Comparison of ENCODE assay signal across 16 cellular contexts in the genomic region with DNA sequence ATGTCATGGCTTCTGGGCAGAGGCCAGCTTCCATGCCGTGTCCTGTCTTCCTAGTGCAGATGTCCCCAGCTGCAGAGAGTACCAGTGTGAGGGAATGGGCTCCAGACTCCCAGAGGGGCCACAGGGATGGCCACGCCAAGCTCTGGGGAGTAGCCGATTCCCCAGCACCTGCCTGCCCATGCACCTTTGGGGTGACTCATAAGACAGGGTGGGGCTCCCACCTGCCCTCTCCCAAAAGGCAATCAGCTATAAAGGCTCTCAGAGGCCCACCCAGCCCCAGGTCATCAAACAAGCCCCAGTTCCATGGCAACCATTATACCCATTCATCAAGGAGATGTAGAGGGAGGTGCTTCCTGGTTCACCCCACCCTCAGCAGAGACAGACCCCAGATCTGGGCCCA. TPM values are rescaled to one million over a fixed set of nuclear protein-coding genes. Genes with fewer than 3 reads are reported as not detected.
"Had no signal": no experiment of that assay in that cellular context is flagged by ENCODE, and none has a peak within 500 bp of the region (broad histone marks: within the 10 kb centered on the region; RNA-seq: fewer than 3 reads in every experiment).

A gene with protein sequence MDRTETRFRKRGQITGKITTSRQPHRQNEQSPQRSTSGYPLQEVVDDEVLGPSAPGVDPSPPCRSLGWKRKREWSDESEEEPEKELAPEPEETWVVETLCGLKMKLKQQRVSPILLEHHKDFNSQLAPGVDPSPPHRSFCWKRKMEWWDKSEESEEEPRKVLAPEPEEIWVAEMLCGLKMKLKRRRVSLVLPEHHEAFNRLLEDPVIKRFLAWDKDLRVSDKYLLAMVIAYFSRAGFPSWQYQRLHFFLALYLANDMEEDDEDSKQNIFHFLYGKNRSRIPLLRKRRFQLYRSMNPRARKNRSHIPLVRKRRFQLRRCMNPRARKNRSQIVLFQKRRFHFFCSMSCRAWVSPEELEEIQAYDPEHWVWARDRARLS (plus strand): TSS at position 366 of the 400 bp plus-strand sequence. CDS start 2,053 bp downstream, outside the sequence.

RNA-seq across cellular contexts. Expression of the gene that starts here (rescaled TPM):
- total RNA-seq: activated CD4-positive, alpha-beta memory T cell treated with anti-CD3 and anti-CD28 coated beads, Interleukin-2, amount 10 ng/mL, durations not matched to agents 7 days and 5 days; activated CD4-positive, alpha-beta T cell treated with anti-CD3 and anti-CD28 coated beads for 36 hours; activated CD4-positive, alpha-beta T cell treated with anti-CD3 and anti-CD28 coated beads, Interleukin-2, amount 10 ng/mL, durations not matched to agents 7 days and 5 days; activated CD8-positive, alpha-beta T cell treated with anti-CD3 and anti-CD28 coated beads, Interleukin-2, amount 10 ng/mL, durations not matched to agents 7 days and 5 days; activated naive CD4-positive, alpha-beta T cell treated with anti-CD3 and anti-CD28 coated beads, Interleukin-2, amount 50 U/mL, for 72 hours; activated naive CD8-positive, alpha-beta T cell treated with anti-CD3 and anti-CD28 coated beads for 36 hours; activated T-helper 2 cell treated with anti-CD3 and anti-CD28 coated beads, Interferon-gamma antibody, Interleukin-2, Interleukin-4, amounts not matched to agents 10 μg/mL and 5 μg/mL and 100 μg/mL, durations not matched to agents 14 hours and 24 hours and 36 hours; aorta; astrocyte; body of pancreas; breast epithelium; T-cell; T-helper 1 cell treated with Interleukin-12 subunit alpha and Interleukin-12 subunit beta and Interleukin-4 antibody, amounts not matched to agents 30 ng/mL and 1 ng/mL, for 36 hours; T-helper 2 cell treated with Interferon-gamma antibody and Interleukin-4, amounts not matched to agents 100 ng/mL and 5 ng/mL, for 36 hours; WTC11 had no signal
- polyA plus RNA-seq: adrenal gland had no signal
